Comparison of ENCODE assay signal across 8 cellular contexts in genomic region chr17:80219777-80220708, GRCh38. TPM values are rescaled to one million over a fixed set of nuclear protein-coding genes. Genes with fewer than 3 reads are reported as not detected.
DNase-seq lines count a peak whose midpoint lies in the region; ATAC-seq, FAIRE-seq and TF ChIP-seq lines count a peak whose summit lies in the region.

Gene SGSH, minus strand, starts transcription at chr17:80220333. Its CDS starts 20 bp downstream, at chr17:80220313.
Gene SLC26A11, plus strand, starts transcription at chr17:80220427. Its CDS starts 1,134 bp downstream, at chr17:80221561.

- H3K4me1 ChIP-seq in IMR-90 (ENCODE audit: control insufficient read depth, insufficient read depth, low read length) (peaks cover 6% of the 10 kb centered on the region; the same call in 1 of the 2 replicates), psoas muscle (peaks cover 6% of the 10 kb centered on the region)

- peak within 1 kb of the TSS; percentile 34 for H3K56ac ChIP-seq in IMR-90 (ENCODE audit: extremely low read depth, insufficient read depth, low read length)

- H2AFZ ChIP-seq in IMR-90 (replicated peaks; ENCODE audit: low read length, poor library complexity), result peak within 1 kb of the TSS; percentile 95

- peak within 1 kb of the TSS; percentile 52 for H2BK5ac ChIP-seq in IMR-90 (ENCODE audit: low read depth, low read length, poor library complexity, severe bottlenecking)

- no peak for TF ChIP-seq CTCF in AG09309 (IDR thresholded peaks at IDR 0.05; ENCODE audit: control insufficient read depth, insufficient read depth, low read depth, low read length, missing control alignments)
- TF ChIP-seq CTCF in IMR-90 (conservative IDR thresholded peaks at IDR 0.05; ENCODE audit: low read depth, low read length), result no peak
- TF ChIP-seq CTCF in psoas muscle (IDR thresholded peaks at IDR 0.05), result peak; percentile 10

- H3K4ac ChIP-seq in IMR-90 (ENCODE audit: low read depth, low read length), result peak within 1 kb of the TSS; percentile 70

- dilution Hi-C loops in IMR-90 (cut with HindIII; ENCODE audit: low sequenced_read_pairs, unreplicated experiment), result no loop called here

- H2AK5ac ChIP-seq in IMR-90 (ENCODE audit: low read depth, low read length), result peak within 1 kb of the TSS; percentile 76

- peak within 1 kb of the TSS; percentile 83 for H3K4me2 ChIP-seq in IMR-90 (ENCODE audit: low read depth, low read length)

- H3K27ac ChIP-seq in IMR-90 (ENCODE audit: insufficient read depth, low read length), result peak within 1 kb of the TSS; percentile 67
- peak within 1 kb of the TSS; percentile 89 for H3K27ac ChIP-seq in psoas muscle

- POLR2A ChIA-PET in IMR-90 (lab: Charles Lee; ENCODE audit: unreplicated experiment), result interaction anchor here (0.6 kb wide), 1 partner anchor 72 kb away, joined by 7 read pairs; no protein-coding TSS in a partner anchor

- TF ChIP-seq POLR2A in IMR-90 (IDR thresholded peaks at IDR 0.05; ENCODE audit: low read depth, low read length), result no peak

- intact Hi-C loops in IMR-90 (cut with micrococcal nuclease) (loop anchor here (1.0 to 5.0 kb wide), 3 partner anchors 42 to 138 kb away; partner anchors contain the start of genes EIF4A3 and RNF213), left cardiac atrium (cut with DNase I) (no loop called here), psoas muscle (cut with DNase I) (loop anchor here in 1 of 2 donors (5.0 kb wide), 2 partner anchors 42 to 73 kb away; partner anchors contain the start of genes EIF4A3 and RNF213)

- H3K9me1 ChIP-seq in IMR-90 (ENCODE audit: insufficient read depth, low read length), result peaks cover 30% of the 10 kb centered on the region

- peak within 1 kb of the TSS; percentile 97 for H2AK9ac ChIP-seq in IMR-90 (replicated peaks; ENCODE audit: low read depth, low read length, poor library complexity)

- FAIRE-seq in urothelium cell line (lab: Jason Lieb, UNC), result peak; percentile 75

- in situ Hi-C loops in IMR-90 (cut with MboI; ENCODE audit: low sequenced_read_pairs), result no loop called here

- 1% methylated on average over 42 of the region's 80 CpGs; no CpG with 5 or more reads in 1 of the 2 experiments for WGBS in IMR-90 (ENCODE audit: extremely low coverage in 2 of 2, insufficient read length in 1 of 2), 2 experiments
- WGBS in psoas muscle, 3 donors, result 1 to 2% (median 2%) methylated on average over 27 to 80 of the region's 80 CpGs

- H2BK120ac ChIP-seq in IMR-90 (ENCODE audit: low read depth, low read length), result peak within 1 kb of the TSS; percentile 44; the same call in 1 of the 2 replicates

- H4K91ac ChIP-seq in IMR-90 (ENCODE audit: insufficient read depth, low read depth, low read length), result peak within 1 kb of the TSS; percentile 50; the same call in 1 of the 2 replicates

- H3K18ac ChIP-seq in IMR-90 (ENCODE audit: low read depth, low read length), result peak within 1 kb of the TSS; percentile 12

- 0 out of 2 replicates have a peak within 1 kb of the TSS, but pooled peaks have one; percentile 28 for H2BK20ac ChIP-seq in IMR-90 (ENCODE audit: low read depth, low read length)

- CTCF ChIA-PET in IMR-90 (lab: Yijun Ruan, JAX), result interaction anchor here (0.6 kb wide), 1 partner anchor 118 kb away, joined by 3 read pairs; the partner anchor contains the start of gene GAA

- H3K9me3 ChIP-seq in IMR-90 (ENCODE audit: control insufficient read depth, insufficient read depth, low read length), result no peaks in the 10 kb centered on the region
- no peaks in the 10 kb centered on the region for H3K9me3 ChIP-seq in psoas muscle

- TF ChIP-seq RAD21 in IMR-90 (IDR thresholded peaks at IDR 0.05; ENCODE audit: low read length), result no peak

- ATAC-seq in GM19023 (IDR thresholded peaks at IDR 0.05; ENCODE audit: unreplicated experiment), result peak; percentile 51
- peak; percentile 92 for ATAC-seq in IMR-90 (ENCODE audit: low read depth)
- peak; percentile 95 to 96 for ATAC-seq in left cardiac atrium
- ATAC-seq in psoas muscle, result peak; percentile 84 to 91 (median 87)

- H3K79me1 ChIP-seq in IMR-90 (ENCODE audit: low read depth in 1 of 2, low read length in 2 of 2), result peaks cover 22 to 65% of the 10 kb centered on the region in 2 experiments

- no peak within 1 kb of the TSS; the same call in 2 of the 3 replicates for H2BK15ac ChIP-seq in IMR-90 (ENCODE audit: low read depth, low read length)

- peak within 1 kb of the TSS; percentile 16 for H4K5ac ChIP-seq in IMR-90 (ENCODE audit: low read depth, low read length)

- H3K23ac ChIP-seq in IMR-90 (ENCODE audit: low read depth, low read length), result peak within 1 kb of the TSS; percentile 39

- peak within 1 kb of the TSS; percentile 71 for H3K14ac ChIP-seq in IMR-90 (replicated peaks; ENCODE audit: low read depth, low read length)

- H4K20me1 ChIP-seq in IMR-90 (ENCODE audit: insufficient read depth, low read length), result peaks cover 30% of the 10 kb centered on the region

- peak within 1 kb of the TSS; percentile 32 to 37; a peak in 1 of 4 replicates for H4K8ac ChIP-seq in IMR-90 (ENCODE audit: low read depth in 2 of 2, low read length in 2 of 2)

- H3K4me3 ChIP-seq in AG09309 (ENCODE audit: control insufficient read depth, low read depth, low read length) (peak within 1 kb of the TSS; percentile 94), IMR-90 (ENCODE audit: insufficient read depth, low read depth, low read length) (peak within 1 kb of the TSS; percentile 67), psoas muscle (peak within 1 kb of the TSS; percentile 96)

- H3K9ac ChIP-seq in IMR-90 (ENCODE audit: low read depth, low read length), result peak within 1 kb of the TSS; percentile 78

- DNase-seq in AG09309 (ENCODE audit: low read depth) (no peak), IMR-90 (peak; percentile 45), T follicular helper cell (ENCODE audit: low read depth) (peak; percentile 30), amniotic epithelial cell (ENCODE audit: low read depth) (peak; percentile 39), left cardiac atrium (peak; percentile 89), psoas muscle (peak; percentile 87 to 90), urothelium cell line (ENCODE audit: low spot score) (peak; percentile 95)

- H3K27me3 ChIP-seq in IMR-90 (ENCODE audit: control insufficient read depth, insufficient read depth, low read length) (no peaks in the 10 kb centered on the region), psoas muscle (ENCODE audit: insufficient read depth in 3 of 3, low read length in 2 of 3) (no peaks in the 10 kb centered on the region)

- no TSS peak for BruUV-seq in IMR-90 (replicated peaks; lab: Mats Ljungman, UMichigan)

- H3K36me3 ChIP-seq in IMR-90 (ENCODE audit: control insufficient read depth, insufficient read depth, low read length) (peaks cover 32% of the 10 kb centered on the region), psoas muscle (ENCODE audit: insufficient read depth in 1 of 2, low read depth in 1 of 2) (peaks cover 0 to 33% of the 10 kb centered on the region in 2 donors)

TF ChIP-seq in IMR-90, 13 proteins besides CTCF, POLR2A, EP300 and RAD21:
- no peak for TF ChIP-seq ELK1 (IDR thresholded peaks at IDR 0.05; ENCODE audit: borderline replicate concordance, low read depth, low read length)
- no peak for TF ChIP-seq RFX5 (IDR thresholded peaks at IDR 0.05; ENCODE audit: low read depth, low read length)
- TF ChIP-seq MXI1 (IDR thresholded peaks at IDR 0.05; ENCODE audit: borderline replicate concordance, low read depth, low read length), result peak; percentile 46; the same call in 1 of the 2 replicates
- TF ChIP-seq RCOR1 (IDR thresholded peaks at IDR 0.05; ENCODE audit: insufficient replicate concordance, low read length), result no peak
- no peak for TF ChIP-seq FOS (IDR thresholded peaks at IDR 0.05; ENCODE audit: low read depth, low read length)
- TF ChIP-seq NFE2L2 (IDR thresholded peaks at IDR 0.05; ENCODE audit: low read depth, low read length), result no peak
- no peak for TF ChIP-seq MAZ (IDR thresholded peaks at IDR 0.05; ENCODE audit: borderline replicate concordance, low read depth, low read length)
- TF ChIP-seq, protein P1, sequence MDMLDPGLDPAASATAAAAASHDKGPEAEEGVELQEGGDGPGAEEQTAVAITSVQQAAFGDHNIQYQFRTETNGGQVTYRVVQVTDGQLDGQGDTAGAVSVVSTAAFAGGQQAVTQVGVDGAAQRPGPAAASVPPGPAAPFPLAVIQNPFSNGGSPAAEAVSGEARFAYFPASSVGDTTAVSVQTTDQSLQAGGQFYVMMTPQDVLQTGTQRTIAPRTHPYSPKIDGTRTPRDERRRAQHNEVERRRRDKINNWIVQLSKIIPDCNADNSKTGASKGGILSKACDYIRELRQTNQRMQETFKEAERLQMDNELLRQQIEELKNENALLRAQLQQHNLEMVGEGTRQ (IDR thresholded peaks at IDR 0.05; ENCODE audit: low read depth, low read length), result peak; percentile 83
- no peak for TF ChIP-seq CHD1 (IDR thresholded peaks at IDR 0.05; ENCODE audit: low read depth, low read length)
- no peak for TF ChIP-seq MAFK (IDR thresholded peaks at IDR 0.05; ENCODE audit: low read depth, low read length)
- peak; percentile 36; the same call in 1 of the 2 replicates for TF ChIP-seq BHLHE40 (IDR thresholded peaks at IDR 0.05; ENCODE audit: low read depth, low read length)
- TF ChIP-seq CEBPB (IDR thresholded peaks at IDR 0.05; ENCODE audit: low read depth, low read length), result no peak
- TF ChIP-seq SMC3 (IDR thresholded peaks at IDR 0.05; ENCODE audit: low read depth, low read length), result no peak

RNA-seq across cellular contexts. Expression of gene SGSH, which starts in this region (rescaled TPM):
- total RNA-seq in IMR-90 (2012; rRNA removed) (3.0 and 3.9 TPM in 2 replicates), left cardiac atrium (10 to 100 TPM; 18.0 to 23.0 TPM), psoas muscle (10 to 100 TPM in 3 of 4 donors, 1 to 10 TPM in 1; 4.9 to 16.6 (median 13.0) TPM)
- polyA plus RNA-seq in IMR-90 (2012; rRNA removed) (41.5 TPM in 2 replicates), psoas muscle (1 to 10 TPM; 4.7 to 5.6 (median 4.8) TPM)
- polyA plus RNA-seq in IMR-90 (2012; cell fraction: cytosol; rRNA removed), result 45.7 and 54.0 TPM in 2 replicates
- 159 and 195 TPM in 2 replicates for polyA plus RNA-seq in IMR-90 (2012; cell fraction: nucleus; rRNA removed; ENCODE audit: low replicate concordance)

RNA-seq across cellular contexts. Expression of gene SLC26A11, which starts in this region (rescaled TPM):
- total RNA-seq in IMR-90 (2012; rRNA removed), result 2.2 and 3.2 TPM in 2 replicates
- polyA plus RNA-seq in IMR-90 (2012; rRNA removed), result 15.6 and 17.2 TPM in 2 replicates
- 7.8 and 15.2 TPM in 2 replicates for polyA plus RNA-seq in IMR-90 (2012; cell fraction: cytosol; rRNA removed)
- 43.1 and 103 TPM in 2 replicates for polyA plus RNA-seq in IMR-90 (2012; cell fraction: nucleus; rRNA removed; ENCODE audit: low replicate concordance)
- total RNA-seq in left cardiac atrium, result 1 to 10 TPM; 6.4 to 6.6 TPM
- total RNA-seq in psoas muscle, result 1 to 10 TPM; 3.2 to 5.1 (median 3.8) TPM
- 1 to 10 TPM; 2.2 to 3.2 (median 2.2) TPM for polyA plus RNA-seq in psoas muscle
